ENCODE assay signal across 15 cellular contexts in genomic region chr7:44283381-44284211, GRCh38. TPM values are rescaled to one million over a fixed set of nuclear protein-coding genes. Genes with fewer than 3 reads are reported as not detected.
DNase-seq lines count a peak whose midpoint lies in the region; ATAC-seq and TF ChIP-seq lines count a peak whose summit lies in the region.
"Had no signal": no experiment of that assay in that cellular context is flagged by ENCODE, and none has a peak within 500 bp of the region (broad histone marks: within the 10 kb centered on the region; RNA-seq: fewer than 3 reads in every experiment).

No MANE protein-coding gene starts in this region.

- H3K4me1 Mint-ChIP-seq in activated CD4-positive, alpha-beta T cell treated with anti-CD3 and anti-CD28 coated beads for 36 hours: no peaks in the 10 kb centered on the region
- H3K4me1 Mint-ChIP-seq in activated CD4-positive, alpha-beta T cell treated with anti-CD3 and anti-CD28 coated beads, Interleukin-2, amount 10 ng/mL, durations not matched to agents 24 days and 14 days: no peaks in the 10 kb centered on the region
- no peaks in the 10 kb centered on the region for H3K4me1 Mint-ChIP-seq in chondrocyte (ENCODE audit: low read depth)
- peaks cover 10 to 13% of the 10 kb centered on the region in 2 donors for H3K4me1 Mint-ChIP-seq in stimulated activated naive B cell treated with anti-CD40 and anti-IgM and Interleukin-4, amounts not matched to agents 10 μg/mL and 1 μg/mL and 100 μg/mL, for 72 hours

- H3K27me3 Mint-ChIP-seq in activated CD4-positive, alpha-beta T cell treated with anti-CD3 and anti-CD28 coated beads for 36 hours: no peaks in the 10 kb centered on the region
- H3K27me3 Mint-ChIP-seq in activated CD4-positive, alpha-beta T cell treated with anti-CD3 and anti-CD28 coated beads, Interleukin-2, amount 10 ng/mL, durations not matched to agents 24 days and 14 days: no peaks in the 10 kb centered on the region
- H3K27me3 Mint-ChIP-seq in chondrocyte (ENCODE audit: low read depth): peaks cover 1% of the 10 kb centered on the region
- no peaks in the 10 kb centered on the region for H3K27me3 Mint-ChIP-seq in stimulated activated naive B cell treated with anti-CD40 and anti-IgM and Interleukin-4, amounts not matched to agents 10 μg/mL and 1 μg/mL and 100 μg/mL, for 72 hours

- no peaks in the 10 kb centered on the region for H3K36me3 Mint-ChIP-seq in activated CD4-positive, alpha-beta T cell treated with anti-CD3 and anti-CD28 coated beads for 36 hours (ENCODE audit: low read depth)
- H3K36me3 Mint-ChIP-seq in activated CD4-positive, alpha-beta T cell treated with anti-CD3 and anti-CD28 coated beads, Interleukin-2, amount 10 ng/mL, durations not matched to agents 24 days and 14 days (ENCODE audit: low read depth): no peaks in the 10 kb centered on the region
- no peaks in the 10 kb centered on the region for H3K36me3 Mint-ChIP-seq in chondrocyte (ENCODE audit: low read depth)
- no peaks in the 10 kb centered on the region for H3K36me3 Mint-ChIP-seq in stimulated activated naive B cell treated with anti-CD40 and anti-IgM and Interleukin-4, amounts not matched to agents 10 μg/mL and 1 μg/mL and 100 μg/mL, for 72 hours
- H3K36me3 Mint-ChIP-seq: memory B cell had no signal

- H3K27ac Mint-ChIP-seq in activated CD4-positive, alpha-beta T cell treated with anti-CD3 and anti-CD28 coated beads for 36 hours: no peak overlapping the region
- no peak overlapping the region for H3K27ac Mint-ChIP-seq in activated CD4-positive, alpha-beta T cell treated with anti-CD3 and anti-CD28 coated beads, Interleukin-2, amount 10 ng/mL, durations not matched to agents 24 days and 14 days
- H3K27ac Mint-ChIP-seq in chondrocyte (ENCODE audit: unreplicated experiment): no peak overlapping the region
- peak overlapping the region; percentile 9 for H3K27ac Mint-ChIP-seq in stimulated activated naive B cell treated with anti-CD40 and anti-IgM and Interleukin-4, amounts not matched to agents 10 μg/mL and 1 μg/mL and 100 μg/mL, for 72 hours
- H3K27ac Mint-ChIP-seq: activated T-helper 2 cell treated with anti-CD3 and anti-CD28 coated beads, Interferon-gamma antibody, Interleukin-2, Interleukin-4, amounts not matched to agents 10 μg/mL and 5 μg/mL and 100 μg/mL, durations not matched to agents 14 hours and 24 hours and 36 hours; memory B cell had no signal

- intact Hi-C loops in activated CD4-positive, alpha-beta T cell treated with anti-CD3 and anti-CD28 coated beads for 36 hours (cut with DNase I, micrococcal nuclease): no loop called here
- intact Hi-C loops in activated CD4-positive, alpha-beta T cell treated with anti-CD3 and anti-CD28 coated beads, Interleukin-2, amount 10 ng/mL, durations not matched to agents 24 days and 14 days (cut with micrococcal nuclease): no loop called here

- peak; percentile 2 for DNase-seq in activated CD4-positive, alpha-beta T cell treated with anti-CD3 and anti-CD28 coated beads for 36 hours
- no peak for DNase-seq in activated CD4-positive, alpha-beta T cell treated with anti-CD3 and anti-CD28 coated beads, Interleukin-2, amount 10 ng/mL, durations not matched to agents 24 days and 14 days
- DNase-seq in chondrocyte (ENCODE audit: low spot score): peak; percentile 74
- DNase-seq in mesenteric fat pad (ENCODE audit: low spot score): peak; percentile 76
- no peak for DNase-seq in stimulated activated naive B cell treated with anti-CD40 and anti-IgM and Interleukin-4, amounts not matched to agents 10 μg/mL and 1 μg/mL and 100 μg/mL, for 72 hours
- DNase-seq in DMS79 (lab: John Stamatoyannopoulos, UW): no peak
- DNase-seq in DMS 273 (lab: John Stamatoyannopoulos, UW; ENCODE audit: unreplicated experiment): no peak
- DNase-seq: Calu3; central memory CD4-positive, alpha-beta T cell; NCI-H2107; NK-92 treated with Interleukin-12 subunit alpha and Interleukin-12 subunit beta, amount 100 ng/mL, for 24 hours had no signal

- ATAC-seq in activated CD4-positive, alpha-beta T cell treated with anti-CD3 and anti-CD28 coated beads for 36 hours: no peak
- ATAC-seq in stimulated activated naive B cell treated with anti-CD40 and anti-IgM and Interleukin-4, amounts not matched to agents 10 μg/mL and 1 μg/mL and 100 μg/mL, for 72 hours (replicated peaks): no peak
- no peak for ATAC-seq in GM18868 (IDR thresholded peaks at IDR 0.05; ENCODE audit: unreplicated experiment)

- POLR2A ChIA-PET in activated CD4-positive, alpha-beta T cell treated with anti-CD3 and anti-CD28 coated beads for 36 hours (lab: Charles Lee): no interaction called here

- CTCF ChIA-PET in activated CD4-positive, alpha-beta T cell treated with anti-CD3 and anti-CD28 coated beads for 36 hours (lab: Charles Lee): interaction anchor here (1.0 kb wide), 1 partner anchor 16 kb away, joined by 3 read pairs; no protein-coding TSS in a partner anchor

- H3K9me3 Mint-ChIP-seq in activated CD4-positive, alpha-beta T cell treated with anti-CD3 and anti-CD28 coated beads for 36 hours (ENCODE audit: low read depth): no peaks in the 10 kb centered on the region
- H3K9me3 Mint-ChIP-seq in activated CD4-positive, alpha-beta T cell treated with anti-CD3 and anti-CD28 coated beads, Interleukin-2, amount 10 ng/mL, durations not matched to agents 24 days and 14 days: no peaks in the 10 kb centered on the region
- no peaks in the 10 kb centered on the region for H3K9me3 Mint-ChIP-seq in chondrocyte (ENCODE audit: low read depth)
- no peaks in the 10 kb centered on the region for H3K9me3 Mint-ChIP-seq in stimulated activated naive B cell treated with anti-CD40 and anti-IgM and Interleukin-4, amounts not matched to agents 10 μg/mL and 1 μg/mL and 100 μg/mL, for 72 hours
- H3K9me3 Mint-ChIP-seq: activated T-helper 2 cell treated with anti-CD3 and anti-CD28 coated beads, Interferon-gamma antibody, Interleukin-2, Interleukin-4, amounts not matched to agents 10 μg/mL and 5 μg/mL and 100 μg/mL, durations not matched to agents 14 hours and 24 hours and 36 hours; memory B cell had no signal

- H3K4me3 Mint-ChIP-seq in activated CD4-positive, alpha-beta T cell treated with anti-CD3 and anti-CD28 coated beads for 36 hours: no peak overlapping the region
- no peak overlapping the region for H3K4me3 Mint-ChIP-seq in activated CD4-positive, alpha-beta T cell treated with anti-CD3 and anti-CD28 coated beads, Interleukin-2, amount 10 ng/mL, durations not matched to agents 24 days and 14 days
- no peak overlapping the region for H3K4me3 Mint-ChIP-seq in chondrocyte (ENCODE audit: unreplicated experiment)
- H3K4me3 Mint-ChIP-seq in stimulated activated naive B cell treated with anti-CD40 and anti-IgM and Interleukin-4, amounts not matched to agents 10 μg/mL and 1 μg/mL and 100 μg/mL, for 72 hours: no peak overlapping the region
- H3K4me3 Mint-ChIP-seq: memory B cell had no signal

- TF ChIP-seq CTCF in chondrocyte (IDR thresholded peaks at IDR 0.05): no peak

RNA-seq across cellular contexts. Expression of gene CAMK2B, which starts 41.8 kb away (rescaled TPM):
- total RNA-seq in activated CD4-positive, alpha-beta T cell treated with anti-CD3 and anti-CD28 coated beads for 36 hours: 1 to 10 TPM; 1.1 to 1.8 TPM
- total RNA-seq in activated CD4-positive, alpha-beta T cell treated with anti-CD3 and anti-CD28 coated beads, Interleukin-2, amount 10 ng/mL, durations not matched to agents 24 days and 14 days: 1.3 and 1.6 TPM in 2 replicates
- total RNA-seq in chondrocyte (0.27 to 0.82 TPM (median 0.48 TPM) in 3 replicates), mesenteric fat pad (1.2 TPM)
- total RNA-seq: Calu3, epithelial cell of proximal tubule had no signal

Comparison
In these comparisons a context has a peak if more than half of its experiments do, and no peak if none do; other contexts are left out.
1. DNase-seq: peak in activated CD4-positive, alpha-beta T cell treated with anti-CD3 and anti-CD28 coated beads for 36 hours (single experiment), chondrocyte (single experiment) and mesenteric fat pad (single experiment); none in activated CD4-positive, alpha-beta T cell treated with anti-CD3 and anti-CD28 coated beads, Interleukin-2, amount 10 ng/mL, durations not matched to agents 24 days and 14 days (single experiment), stimulated activated naive B cell treated with anti-CD40 and anti-IgM and Interleukin-4, amounts not matched to agents 10 μg/mL and 1 μg/mL and 100 μg/mL, for 72 hours (single experiment), DMS79 (single experiment) and DMS 273 (single experiment).